23 cellular contexts compared by ENCODE assay signal in the genomic region with DNA sequence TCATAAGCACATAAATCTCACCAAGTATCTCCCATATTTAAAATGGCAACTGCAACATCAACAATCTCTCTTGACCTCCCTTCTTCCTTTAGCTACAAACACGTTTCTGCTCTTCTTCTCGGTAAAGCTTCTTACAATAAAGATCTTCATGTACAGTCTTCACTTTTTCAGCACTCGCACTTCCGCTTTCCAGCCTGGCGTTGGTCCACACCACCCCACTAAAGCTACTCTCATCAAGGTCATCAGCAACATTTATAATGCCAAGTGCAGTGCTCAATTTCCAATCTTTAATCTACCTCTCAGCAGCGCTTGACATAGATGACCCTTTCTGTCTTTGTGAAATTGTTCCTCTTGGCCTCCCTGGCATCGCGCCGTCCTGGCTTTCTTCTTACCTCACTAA.
"Had no signal": no experiment of that assay in that cellular context is flagged by ENCODE, and none has a peak within 500 bp of the region (broad histone marks: within the 10 kb centered on the region; RNA-seq: fewer than 3 reads in every experiment).

No MANE protein-coding gene starts in this region.

- ATAC-seq: foreskin keratinocyte; gastroesophageal sphincter; heart right ventricle; left colon; lower lobe of right lung; naive thymus-derived CD8-positive, alpha-beta T cell; right cardiac atrium; stimulated activated memory B cell treated with anti-CD40 and anti-IgM and Interleukin-4, amounts not matched to agents 10 μg/mL and 1 μg/mL and 100 μg/mL, for 72 hours; stimulated activated naive CD8-positive, alpha-beta T cell treated with anti-CD3 and anti-CD28 coated beads, Interleukin-15, Interleukin-2, amounts not matched to agents 100 U/mL and 50 U/mL, for 24 hours had no signal

- DNase-seq: dermis blood vessel endothelial cell; effector memory CD4-positive, alpha-beta T cell; foreskin keratinocyte; glutamatergic neuron; heart right ventricle; hippocampal formation; islet precursor cell; kidney glomerular epithelial cell; left colon; left ventricle myocardium inferior; lower lobe of right lung; naive thymus-derived CD8-positive, alpha-beta T cell; nephron progenitor cell; nucleus accumbens; right cardiac atrium; spleen; stimulated activated CD4-positive, alpha-beta T cell treated with anti-CD3 and anti-CD28 coated beads, Interleukin-4, amount 100 ng/mL, for 4 hours; stimulated activated naive CD8-positive, alpha-beta T cell treated with anti-CD3 and anti-CD28 coated beads, Interleukin-15, Interleukin-2, amounts not matched to agents 100 U/mL and 50 U/mL, for 24 hours; substantia nigra; testis; tibial artery had no signal
